In genomic region chr14:99350751-99351150, GRCh38 we compare ENCODE assay signal across 12 cellular contexts.
A peak's percentile ranks its signal among the peaks of the same experiment; 100 is the strongest.
DNase-seq lines count a peak whose midpoint lies in the region; ATAC-seq and TF ChIP-seq lines count a peak whose summit lies in the region.
"Had no signal": no experiment of that assay in that cellular context is flagged by ENCODE, and none has a peak within 500 bp of the region (broad histone marks: within the 10 kb centered on the region; RNA-seq: fewer than 3 reads in every experiment).

No MANE protein-coding gene starts in this region.

- no peak for ATAC-seq in RWPE2 (ENCODE audit: low read depth)
- ATAC-seq in left lung, result no peak
- ATAC-seq in GM21390 (IDR thresholded peaks at IDR 0.05; ENCODE audit: unreplicated experiment), result no peak

- no peak overlapping the region for H3K27ac ChIP-seq in RWPE2 (ENCODE audit: poor library complexity, severe bottlenecking)
- H3K27ac ChIP-seq in left lung, result no peak overlapping the region
- H3K27ac ChIP-seq: C4-2B had no signal

- H3K27me3 ChIP-seq in RWPE2 (ENCODE audit: insufficient read depth, poor library complexity, severe bottlenecking) (no peaks in the 10 kb centered on the region), left lung (peaks cover 0 to 29% of the 10 kb centered on the region in 2 donors)

- peak; percentile 39 for DNase-seq in activated effector memory CD4-positive, alpha-beta T cell treated with anti-CD3 and anti-CD28 coated beads, Interleukin-2, amount 50 U/mL, for 16 hours
- DNase-seq in activated effector memory CD4-positive, alpha-beta T cell treated with Interleukin-2 at 50 U/mL for 16 hours, result no peak
- DNase-seq in RWPE2 (ENCODE audit: low spot score) (peak; percentile 56), mesenteric fat pad (ENCODE audit: low spot score) (peak; percentile 69), left lung (no peak)
- DNase-seq in central memory CD4-positive, alpha-beta T cell, result no peak
- DNase-seq: EL; NCI-H1930; NK-92 treated with Interleukin-12 subunit alpha and Interleukin-12 subunit beta, amount 100 ng/mL, for 24 hours had no signal

- H3K4me1 ChIP-seq in RWPE2 (ENCODE audit: insufficient read depth, poor library complexity, severe bottlenecking), result no peaks in the 10 kb centered on the region
- no peaks in the 10 kb centered on the region for H3K4me1 ChIP-seq in left lung
- H3K4me1 ChIP-seq: HAP-1 had no signal

- intact Hi-C loops in left lung (cut with DNase I), result no loop called here

- H3K36me3 ChIP-seq in RWPE2 (ENCODE audit: low read depth) (no peaks in the 10 kb centered on the region), left lung (no peaks in the 10 kb centered on the region)
- H3K36me3 ChIP-seq: HAP-1 had no signal

- no peak for TF ChIP-seq CTCF in RWPE2 (IDR thresholded peaks at IDR 0.05; ENCODE audit: poor library complexity, severe bottlenecking)
- no peak for TF ChIP-seq CTCF in left lung (IDR thresholded peaks at IDR 0.05)

- H3K9me3 ChIP-seq in RWPE2 (ENCODE audit: severe bottlenecking) (no peaks in the 10 kb centered on the region), left lung (no peaks in the 10 kb centered on the region)
- H3K9me3 ChIP-seq: HAP-1 had no signal

- H3K4me3 ChIP-seq in RWPE2 (ENCODE audit: severe bottlenecking), result no peak overlapping the region
- H3K4me3 ChIP-seq in left lung, result no peak overlapping the region
- H3K4me3 ChIP-seq: HAP-1 had no signal

Comparison
In these comparisons a context has a peak if more than half of its experiments do, and no peak if none do; other contexts are left out.
1. DNase-seq: peak in activated effector memory CD4-positive, alpha-beta T cell treated with anti-CD3 and anti-CD28 coated beads, Interleukin-2, amount 50 U/mL, for 16 hours (single experiment), RWPE2 (single experiment) and mesenteric fat pad (single experiment); none in activated effector memory CD4-positive, alpha-beta T cell treated with Interleukin-2 at 50 U/mL for 16 hours (single experiment), central memory CD4-positive, alpha-beta T cell (single experiment) and left lung (0 of 2).